In the genomic region with DNA sequence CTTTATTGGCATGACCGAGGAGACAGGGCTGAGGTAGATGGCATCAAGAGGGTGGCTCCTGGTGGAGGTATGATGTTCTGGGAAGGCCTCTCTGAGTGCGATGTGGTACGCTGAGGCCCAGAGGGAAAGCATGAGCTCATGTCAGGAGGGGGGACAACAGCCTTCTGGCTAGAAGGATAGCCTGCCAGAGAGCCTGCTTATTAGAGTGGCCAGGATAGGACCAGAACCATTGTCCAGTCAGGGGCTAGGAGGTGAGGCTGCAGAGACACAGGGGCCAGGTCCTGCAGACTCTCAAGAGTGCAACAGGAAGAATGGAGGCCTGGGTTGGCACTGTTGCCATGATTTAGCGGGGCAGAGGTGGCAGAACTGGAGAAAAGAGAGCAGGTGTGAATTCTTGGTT, we compare ENCODE assay signal across 15 cellular contexts. TPM values are rescaled to one million over a fixed set of nuclear protein-coding genes. Genes with fewer than 3 reads are reported as not detected.
DNase-seq lines count a peak whose midpoint lies in the region; ATAC-seq and TF ChIP-seq lines count a peak whose summit lies in the region.
"Had no signal": no experiment of that assay in that cellular context is flagged by ENCODE, and none has a peak within 500 bp of the region (broad histone marks: within the 10 kb centered on the region; RNA-seq: fewer than 3 reads in every experiment).

No MANE protein-coding gene starts in this region.

- H2BK12ac ChIP-seq in trophoblast cell (ENCODE audit: low read length), result peak overlapping the region; percentile 39

- ATAC-seq in GM18868 (IDR thresholded peaks at IDR 0.05; ENCODE audit: unreplicated experiment), result no peak

- H3K4me1 Mint-ChIP-seq in T-helper 2 cell treated with Interferon-gamma antibody and Interleukin-4, amounts not matched to agents 5 μg/mL and 100 μg/mL, for 36 hours (ENCODE audit: low read depth), result peaks cover 91% of the 10 kb centered on the region
- H3K4me1 Mint-ChIP-seq in IgD-negative memory B cell, result peaks cover 36 to 53% (median 49%) of the 10 kb centered on the region in 3 donors

- H3K79me1 ChIP-seq in trophoblast cell (ENCODE audit: low read length), result peaks cover 2% of the 10 kb centered on the region

- no peaks in the 10 kb centered on the region for H3K9me3 Mint-ChIP-seq in T-helper 2 cell treated with Interferon-gamma antibody and Interleukin-4, amounts not matched to agents 5 μg/mL and 100 μg/mL, for 36 hours
- no peaks in the 10 kb centered on the region for H3K9me3 Mint-ChIP-seq in IgD-negative memory B cell

- H3K9ac ChIP-seq in trophoblast cell (ENCODE audit: low read length), result no peak overlapping the region

- no peaks in the 10 kb centered on the region for H3K27me3 Mint-ChIP-seq in T-helper 2 cell treated with Interferon-gamma antibody and Interleukin-4, amounts not matched to agents 5 μg/mL and 100 μg/mL, for 36 hours (ENCODE audit: low read depth)
- H3K27me3 Mint-ChIP-seq in IgD-negative memory B cell, result no peaks in the 10 kb centered on the region

- H3K14ac ChIP-seq in trophoblast cell (ENCODE audit: low read length), result no peak overlapping the region

- peak overlapping the region; percentile 76 for H3K4me3 Mint-ChIP-seq in T-helper 2 cell treated with Interferon-gamma antibody and Interleukin-4, amounts not matched to agents 5 μg/mL and 100 μg/mL, for 36 hours
- H3K4me3 Mint-ChIP-seq in IgD-negative memory B cell, result no peak overlapping the region

- peak overlapping the region; percentile 78 for H3K27ac Mint-ChIP-seq in T-helper 2 cell treated with Interferon-gamma antibody and Interleukin-4, amounts not matched to agents 5 μg/mL and 100 μg/mL, for 36 hours
- H3K27ac Mint-ChIP-seq in IgD-negative memory B cell, result peak overlapping the region in 2 of 3 donors; percentile 60 to 63

- no peak overlapping the region for H3K4me3 ChIP-seq in ascending aorta
- no peak overlapping the region for H3K4me3 ChIP-seq in trophoblast cell (ENCODE audit: low read depth, low read length)
- H3K4me3 ChIP-seq: colonic mucosa, left ventricle myocardium inferior, pancreas, skin epidermis had no signal

- no peak overlapping the region for H4K12ac ChIP-seq in trophoblast cell (ENCODE audit: low read depth, low read length)

- no peaks in the 10 kb centered on the region for H3K27me3 ChIP-seq in ascending aorta
- no peaks in the 10 kb centered on the region for H3K27me3 ChIP-seq in trophoblast cell (ENCODE audit: insufficient read depth, low read length)
- H3K27me3 ChIP-seq: colonic mucosa, pancreas had no signal

- H4K8ac ChIP-seq in trophoblast cell (ENCODE audit: low read depth, low read length), result no peak overlapping the region

- DNase-seq in T-helper 2 cell treated with Interferon-gamma antibody and Interleukin-4, amounts not matched to agents 5 μg/mL and 100 μg/mL, for 36 hours (ENCODE audit: low spot score), result no peak
- DNase-seq in T-helper 2 cell (no peak), ascending aorta (ENCODE audit: low spot score in 2 of 2) (no peak), trophoblast cell (no peak), NCI-H226 (no peak), NOMO-1 treated with DMSO at 0.1 percent for 48 hours (lab: John Stamatoyannopoulos, UW; ENCODE audit: unreplicated experiment) (no peak)
- DNase-seq: 8988T, colonic mucosa, left ventricle myocardium inferior, NCI-H2107, pancreas had no signal

- H3K36me3 Mint-ChIP-seq in T-helper 2 cell treated with Interferon-gamma antibody and Interleukin-4, amounts not matched to agents 5 μg/mL and 100 μg/mL, for 36 hours (ENCODE audit: low read depth), result peaks cover 28% of the 10 kb centered on the region
- H3K36me3 Mint-ChIP-seq in IgD-negative memory B cell, result peaks cover 2% of the 10 kb centered on the region

- H2BK5ac ChIP-seq in trophoblast cell (ENCODE audit: low read depth, low read length, poor library complexity), result no peak overlapping the region

- no peak for TF ChIP-seq CTCF in ascending aorta (IDR thresholded peaks at IDR 0.05)

- peaks cover 9 to 15% of the 10 kb centered on the region in 2 donors for H3K36me3 ChIP-seq in ascending aorta
- H3K36me3 ChIP-seq in trophoblast cell (ENCODE audit: control insufficient read depth in 1 of 2, insufficient read depth in 2 of 2, low read length in 2 of 2), result peaks cover 0 to 2% of the 10 kb centered on the region in 2 experiments
- H3K36me3 ChIP-seq: colonic mucosa, pancreas had no signal

- no peak overlapping the region for H3K4ac ChIP-seq in trophoblast cell (ENCODE audit: low read depth, low read length)

- H2AFZ ChIP-seq in trophoblast cell (ENCODE audit: insufficient read depth, low read length, poor library complexity), result no peak overlapping the region

- no peak overlapping the region for H3K4me2 ChIP-seq in trophoblast cell (ENCODE audit: low read length)

- intact Hi-C loops in ascending aorta (cut with DNase I), result no loop called here

- H3K9me3 ChIP-seq in ascending aorta, result no peaks in the 10 kb centered on the region
- H3K9me3 ChIP-seq in trophoblast cell (ENCODE audit: insufficient read depth, low read depth, low read length), result no peaks in the 10 kb centered on the region
- H3K9me3 ChIP-seq: colonic mucosa, left ventricle myocardium inferior, pancreas had no signal

- H3K27ac ChIP-seq in ascending aorta, result peak overlapping the region; percentile 3 to 9
- no peak overlapping the region for H3K27ac ChIP-seq in trophoblast cell (ENCODE audit: low read depth, low read length)
- H3K27ac ChIP-seq: colonic mucosa, epithelial cell of prostate, pancreas had no signal

- H3K79me2 ChIP-seq in trophoblast cell (ENCODE audit: control insufficient read depth, insufficient read depth, low read length, poor library complexity), result no peaks in the 10 kb centered on the region

- no peak overlapping the region for H2BK120ac ChIP-seq in trophoblast cell (ENCODE audit: insufficient read depth, low read length, poor library complexity)

- peaks cover 6 to 45% of the 10 kb centered on the region in 2 donors for H3K4me1 ChIP-seq in ascending aorta
- peaks cover 12 to 25% of the 10 kb centered on the region in 2 experiments for H3K4me1 ChIP-seq in trophoblast cell (ENCODE audit: control insufficient read depth in 1 of 2, insufficient read depth in 2 of 2, low read length in 2 of 2)
- H3K4me1 ChIP-seq: colonic mucosa, pancreas had no signal

- no peak overlapping the region for H2AK5ac ChIP-seq in trophoblast cell (ENCODE audit: low read length)

- H3K18ac ChIP-seq in trophoblast cell (ENCODE audit: low read length), result peak overlapping the region; percentile 31

- no CpG with 5 or more reads among the region's 4 CpGs for WGBS in trophoblast cell (ENCODE audit: extremely low coverage, insufficient coverage, insufficient read length)

- H3K23ac ChIP-seq in trophoblast cell (ENCODE audit: low read length), result no peak overlapping the region

- peak overlapping the region; percentile 7 for H4K91ac ChIP-seq in trophoblast cell (ENCODE audit: low read depth, low read length)

RNA-seq across cellular contexts. Expression of gene ADARB1, which starts 7.3 kb away (rescaled TPM):
- polyA plus RNA-seq in IgD-negative memory B cell, result 4.5 TPM
- 82.9 TPM for total RNA-seq in ascending aorta
- polyA plus RNA-seq in trophoblast cell (2013), result 12.9 and 14.2 TPM in 2 replicates
